Comparison of ENCODE assay signal across 1 cellular context in the genomic region with DNA sequence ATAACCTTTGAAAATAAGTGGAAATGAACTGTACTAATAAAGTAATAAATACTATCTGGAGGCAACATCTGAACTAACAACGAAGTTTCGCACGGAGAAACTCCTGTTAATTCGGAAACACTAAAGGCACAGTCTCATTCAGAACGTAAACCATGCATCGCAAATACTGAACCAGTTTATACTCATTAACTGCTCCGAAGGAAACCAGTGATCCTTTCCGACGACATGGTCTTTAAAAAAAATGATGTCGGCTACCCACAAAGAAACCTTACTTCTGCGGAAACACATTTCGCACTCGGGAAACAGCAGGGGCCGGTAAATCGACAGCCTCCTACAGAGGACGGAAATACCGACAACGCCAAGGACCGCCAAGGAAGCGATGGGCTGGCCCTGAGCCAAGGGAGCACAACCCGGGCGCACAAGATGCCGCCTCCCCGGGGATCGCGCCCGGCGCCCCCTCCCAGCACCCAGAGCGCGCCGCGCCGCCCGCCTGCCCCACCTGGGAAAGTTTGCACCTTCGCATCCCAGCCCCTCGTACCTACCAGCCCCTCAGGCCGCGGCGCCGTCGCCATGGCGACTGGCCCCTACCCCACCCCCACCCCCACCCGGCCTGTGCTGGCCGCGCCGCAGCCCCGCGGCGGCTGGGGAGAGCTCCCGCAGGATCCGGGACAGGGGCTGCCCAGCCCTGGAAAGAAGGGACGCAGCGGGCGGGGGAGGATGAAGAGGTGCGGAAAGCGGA.
TF ChIP-seq lines count a peak whose summit lies in the region.

No MANE protein-coding gene starts in this region.

TF ChIP-seq in HEK293, 187 proteins besides CTCF, POLR2A, EP300 and RAD21 (continued from another document):
- TF ChIP-seq, protein P1, sequence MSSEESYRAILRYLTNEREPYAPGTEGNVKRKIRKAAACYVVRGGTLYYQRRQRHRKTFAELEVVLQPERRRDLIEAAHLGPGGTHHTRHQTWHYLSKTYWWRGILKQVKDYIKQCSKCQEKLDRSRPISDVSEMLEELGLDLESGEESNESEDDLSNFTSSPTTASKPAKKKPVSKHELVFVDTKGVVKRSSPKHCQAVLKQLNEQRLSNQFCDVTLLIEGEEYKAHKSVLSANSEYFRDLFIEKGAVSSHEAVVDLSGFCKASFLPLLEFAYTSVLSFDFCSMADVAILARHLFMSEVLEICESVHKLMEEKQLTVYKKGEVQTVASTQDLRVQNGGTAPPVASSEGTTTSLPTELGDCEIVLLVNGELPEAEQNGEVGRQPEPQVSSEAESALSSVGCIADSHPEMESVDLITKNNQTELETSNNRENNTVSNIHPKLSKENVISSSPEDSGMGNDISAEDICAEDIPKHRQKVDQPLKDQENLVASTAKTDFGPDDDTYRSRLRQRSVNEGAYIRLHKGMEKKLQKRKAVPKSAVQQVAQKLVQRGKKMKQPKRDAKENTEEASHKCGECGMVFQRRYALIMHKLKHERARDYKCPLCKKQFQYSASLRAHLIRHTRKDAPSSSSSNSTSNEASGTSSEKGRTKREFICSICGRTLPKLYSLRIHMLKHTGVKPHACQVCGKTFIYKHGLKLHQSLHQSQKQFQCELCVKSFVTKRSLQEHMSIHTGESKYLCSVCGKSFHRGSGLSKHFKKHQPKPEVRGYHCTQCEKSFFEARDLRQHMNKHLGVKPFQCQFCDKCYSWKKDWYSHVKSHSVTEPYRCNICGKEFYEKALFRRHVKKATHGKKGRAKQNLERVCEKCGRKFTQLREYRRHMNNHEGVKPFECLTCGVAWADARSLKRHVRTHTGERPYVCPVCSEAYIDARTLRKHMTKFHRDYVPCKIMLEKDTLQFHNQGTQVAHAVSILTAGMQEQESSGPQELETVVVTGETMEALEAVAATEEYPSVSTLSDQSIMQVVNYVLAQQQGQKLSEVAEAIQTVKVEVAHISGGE (tag by site-specific recombination; conservative IDR thresholded peaks at IDR 0.05; ENCODE audit: low read depth), result peak; percentile 87
- TF ChIP-seq, protein P2, sequence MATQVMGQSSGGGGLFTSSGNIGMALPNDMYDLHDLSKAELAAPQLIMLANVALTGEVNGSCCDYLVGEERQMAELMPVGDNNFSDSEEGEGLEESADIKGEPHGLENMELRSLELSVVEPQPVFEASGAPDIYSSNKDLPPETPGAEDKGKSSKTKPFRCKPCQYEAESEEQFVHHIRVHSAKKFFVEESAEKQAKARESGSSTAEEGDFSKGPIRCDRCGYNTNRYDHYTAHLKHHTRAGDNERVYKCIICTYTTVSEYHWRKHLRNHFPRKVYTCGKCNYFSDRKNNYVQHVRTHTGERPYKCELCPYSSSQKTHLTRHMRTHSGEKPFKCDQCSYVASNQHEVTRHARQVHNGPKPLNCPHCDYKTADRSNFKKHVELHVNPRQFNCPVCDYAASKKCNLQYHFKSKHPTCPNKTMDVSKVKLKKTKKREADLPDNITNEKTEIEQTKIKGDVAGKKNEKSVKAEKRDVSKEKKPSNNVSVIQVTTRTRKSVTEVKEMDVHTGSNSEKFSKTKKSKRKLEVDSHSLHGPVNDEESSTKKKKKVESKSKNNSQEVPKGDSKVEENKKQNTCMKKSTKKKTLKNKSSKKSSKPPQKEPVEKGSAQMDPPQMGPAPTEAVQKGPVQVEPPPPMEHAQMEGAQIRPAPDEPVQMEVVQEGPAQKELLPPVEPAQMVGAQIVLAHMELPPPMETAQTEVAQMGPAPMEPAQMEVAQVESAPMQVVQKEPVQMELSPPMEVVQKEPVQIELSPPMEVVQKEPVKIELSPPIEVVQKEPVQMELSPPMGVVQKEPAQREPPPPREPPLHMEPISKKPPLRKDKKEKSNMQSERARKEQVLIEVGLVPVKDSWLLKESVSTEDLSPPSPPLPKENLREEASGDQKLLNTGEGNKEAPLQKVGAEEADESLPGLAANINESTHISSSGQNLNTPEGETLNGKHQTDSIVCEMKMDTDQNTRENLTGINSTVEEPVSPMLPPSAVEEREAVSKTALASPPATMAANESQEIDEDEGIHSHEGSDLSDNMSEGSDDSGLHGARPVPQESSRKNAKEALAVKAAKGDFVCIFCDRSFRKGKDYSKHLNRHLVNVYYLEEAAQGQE (tag by site-specific recombination; IDR thresholded peaks at IDR 0.05), result peak; percentile 14; the same call in 1 of the 2 replicates
- TF ChIP-seq ZNF626 (tag by site-specific recombination; IDR thresholded peaks at IDR 0.05) (no peak), ZNF791 (tag by site-specific recombination; IDR thresholded peaks at IDR 0.05) (no peak), ZNF658 (tag by site-specific recombination; IDR thresholded peaks at IDR 0.05) (no peak), ZNF112 (tag by site-specific recombination; IDR thresholded peaks at IDR 0.05) (no peak), ZNF266 (tag by site-specific recombination; IDR thresholded peaks at IDR 0.05; ENCODE audit: low read depth) (no peak), ZNF558 (tag by site-specific recombination; IDR thresholded peaks at IDR 0.05) (peak; percentile 48; the same call in 1 of the 2 replicates)
- TF ChIP-seq, protein P3, sequence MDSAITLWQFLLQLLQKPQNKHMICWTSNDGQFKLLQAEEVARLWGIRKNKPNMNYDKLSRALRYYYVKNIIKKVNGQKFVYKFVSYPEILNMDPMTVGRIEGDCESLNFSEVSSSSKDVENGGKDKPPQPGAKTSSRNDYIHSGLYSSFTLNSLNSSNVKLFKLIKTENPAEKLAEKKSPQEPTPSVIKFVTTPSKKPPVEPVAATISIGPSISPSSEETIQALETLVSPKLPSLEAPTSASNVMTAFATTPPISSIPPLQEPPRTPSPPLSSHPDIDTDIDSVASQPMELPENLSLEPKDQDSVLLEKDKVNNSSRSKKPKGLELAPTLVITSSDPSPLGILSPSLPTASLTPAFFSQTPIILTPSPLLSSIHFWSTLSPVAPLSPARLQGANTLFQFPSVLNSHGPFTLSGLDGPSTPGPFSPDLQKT (IDR thresholded peaks at IDR 0.05; ENCODE audit: borderline replicate concordance, low read depth, low read length), result no peak
- TF ChIP-seq, protein P4, sequence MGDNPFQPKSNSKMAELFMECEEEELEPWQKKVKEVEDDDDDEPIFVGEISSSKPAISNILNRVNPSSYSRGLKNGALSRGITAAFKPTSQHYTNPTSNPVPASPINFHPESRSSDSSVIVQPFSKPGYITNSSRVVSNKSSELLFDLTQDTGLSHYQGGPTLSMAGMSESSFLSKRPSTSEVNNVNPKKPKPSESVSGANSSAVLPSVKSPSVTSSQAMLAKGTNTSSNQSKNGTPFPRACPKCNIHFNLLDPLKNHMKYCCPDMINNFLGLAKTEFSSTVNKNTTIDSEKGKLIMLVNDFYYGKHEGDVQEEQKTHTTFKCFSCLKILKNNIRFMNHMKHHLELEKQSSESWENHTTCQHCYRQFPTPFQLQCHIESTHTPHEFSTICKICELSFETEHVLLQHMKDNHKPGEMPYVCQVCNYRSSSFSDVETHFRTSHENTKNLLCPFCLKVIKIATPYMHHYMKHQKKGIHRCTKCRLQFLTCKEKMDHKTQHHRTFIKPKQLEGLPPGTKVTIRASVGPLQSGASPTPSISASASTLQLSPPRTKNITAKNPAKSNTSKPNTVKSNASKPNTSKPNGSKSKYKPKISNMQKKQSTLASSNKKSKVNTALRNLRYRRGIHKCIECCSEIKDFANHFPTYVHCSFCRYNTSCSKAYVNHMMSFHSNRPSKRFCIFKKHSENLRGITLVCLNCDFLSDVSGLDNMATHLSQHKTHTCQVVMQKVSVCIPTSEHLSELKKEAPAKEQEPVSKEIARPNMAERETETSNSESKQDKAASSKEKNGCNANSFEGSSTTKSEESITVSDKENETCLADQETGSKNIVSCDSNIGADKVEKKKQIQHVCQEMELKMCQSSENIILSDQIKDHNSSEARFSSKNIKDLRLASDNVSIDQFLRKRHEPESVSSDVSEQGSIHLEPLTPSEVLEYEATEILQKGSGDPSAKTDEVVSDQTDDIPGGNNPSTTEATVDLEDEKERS (tag by site-specific recombination; IDR thresholded peaks at IDR 0.05), result no peak
